Comparison of ENCODE assay signal across 11 cellular contexts in genomic region chr1:228100822-228101613, GRCh38. TPM values are rescaled to one million over a fixed set of nuclear protein-coding genes. Genes with fewer than 3 reads are reported as not detected.
DNase-seq lines count a peak whose midpoint lies in the region; ATAC-seq and TF ChIP-seq lines count a peak whose summit lies in the region.
"Had no signal": no experiment of that assay in that cellular context is flagged by ENCODE, and none has a peak within 500 bp of the region (broad histone marks: within the 10 kb centered on the region; RNA-seq: fewer than 3 reads in every experiment).

No MANE protein-coding gene starts in this region.

- peak overlapping the region; percentile 99 for H3K4me2 ChIP-seq in hepatocyte

- H2AFZ ChIP-seq in hepatocyte = no peak overlapping the region

- peak overlapping the region; percentile 62 for H3K4me3 Mint-ChIP-seq in activated naive CD4-positive, alpha-beta T cell treated with anti-CD3 and anti-CD28 coated beads, Interleukin-2, amount 50 U/mL, for 24 hours
- peak overlapping the region; percentile 91 for H3K4me3 Mint-ChIP-seq in T-helper 17 cell

- intact Hi-C loops in thyroid gland (cut with DNase I) = loop anchor here (10.0 kb wide), 1 partner anchor 366 kb away; the partner anchor contains the start of genes JMJD4 and SNAP47

- peaks cover 60% of the 10 kb centered on the region for H3K79me2 ChIP-seq in hepatocyte

- H3K9me3 ChIP-seq in T-helper 17 cell (ENCODE audit: control insufficient read depth, low read length, poor library complexity, severe bottlenecking) = no peaks in the 10 kb centered on the region
- H3K9me3 ChIP-seq in hepatocyte (ENCODE audit: low read depth) = no peaks in the 10 kb centered on the region
- no peaks in the 10 kb centered on the region for H3K9me3 ChIP-seq in thyroid gland
- H3K9me3 ChIP-seq: heart left ventricle had no signal

- DNase-seq in activated naive CD4-positive, alpha-beta T cell (lab: John Stamatoyannopoulos, UW) = no peak
- DNase-seq in T-helper 17 cell = no peak
- no peak for DNase-seq in hepatocyte (ENCODE audit: low spot score)
- DNase-seq in ureter (ENCODE audit: low spot score) = peak; percentile 42
- no peak for DNase-seq in hypothalamus (lab: John Stamatoyannopoulos, UW)
- DNase-seq in thyroid gland = no peak
- DNase-seq: GF-D8, NCI-H226 had no signal

- H3K9me3 Mint-ChIP-seq in activated naive CD4-positive, alpha-beta T cell treated with anti-CD3 and anti-CD28 coated beads, Interleukin-2, amount 50 U/mL, for 24 hours = no peaks in the 10 kb centered on the region

- H3K4me3 ChIP-seq in hepatocyte = no peak overlapping the region
- H3K4me3 ChIP-seq in thyroid gland (replicated peaks in 1 of 3) = no peak overlapping the region

- H3K27me3 Mint-ChIP-seq in activated naive CD4-positive, alpha-beta T cell treated with anti-CD3 and anti-CD28 coated beads, Interleukin-2, amount 50 U/mL, for 24 hours = no peaks in the 10 kb centered on the region
- H3K27me3 Mint-ChIP-seq in T-helper 17 cell = no peaks in the 10 kb centered on the region

- TF ChIP-seq CTCF in hepatocyte (IDR thresholded peaks at IDR 0.05; ENCODE audit: poor library complexity) (no peak), thyroid gland (IDR thresholded peaks at IDR 0.05) (no peak)

- ATAC-seq in T-helper 17 cell (no peak), GM19351 (IDR thresholded peaks at IDR 0.05; ENCODE audit: unreplicated experiment) (no peak)
- ATAC-seq: heart left ventricle had no signal

- H3K27ac Mint-ChIP-seq in activated naive CD4-positive, alpha-beta T cell treated with anti-CD3 and anti-CD28 coated beads, Interleukin-2, amount 50 U/mL, for 24 hours = peak overlapping the region; percentile 41
- H3K27ac Mint-ChIP-seq in T-helper 17 cell = peak overlapping the region; percentile 85

- H4K20me1 ChIP-seq in hepatocyte (ENCODE audit: insufficient read depth, poor library complexity, severe bottlenecking) = peaks cover 59% of the 10 kb centered on the region

- no peaks in the 10 kb centered on the region for H3K27me3 ChIP-seq in hepatocyte
- no peaks in the 10 kb centered on the region for H3K27me3 ChIP-seq in thyroid gland
- H3K27me3 ChIP-seq: heart left ventricle had no signal

- H3K4me1 ChIP-seq in hepatocyte (ENCODE audit: insufficient read depth) (peaks cover 9% of the 10 kb centered on the region), thyroid gland (peaks cover 15 to 20% of the 10 kb centered on the region in 2 donors)

- H3K4me1 Mint-ChIP-seq in activated naive CD4-positive, alpha-beta T cell treated with anti-CD3 and anti-CD28 coated beads, Interleukin-2, amount 50 U/mL, for 24 hours = peaks cover 25% of the 10 kb centered on the region
- H3K4me1 Mint-ChIP-seq in T-helper 17 cell = peaks cover 24% of the 10 kb centered on the region

- peaks cover 2% of the 10 kb centered on the region for H3K36me3 Mint-ChIP-seq in activated naive CD4-positive, alpha-beta T cell treated with anti-CD3 and anti-CD28 coated beads, Interleukin-2, amount 50 U/mL, for 24 hours
- H3K36me3 Mint-ChIP-seq in T-helper 17 cell (ENCODE audit: low read depth) = peaks cover 3% of the 10 kb centered on the region

- 89% methylated on average over 12 of the region's 12 CpGs for WGBS in hepatocyte (ENCODE audit: low lambda C conversion rate, missing lambda C conversion rate)
- 87 to 89% methylated on average over 12 of the region's 12 CpGs for WGBS in thyroid gland, 2 donors

- H3K36me3 ChIP-seq in hepatocyte (replicated peaks; ENCODE audit: insufficient read depth, low read depth) = no peaks in the 10 kb centered on the region
- peaks cover 31 to 37% of the 10 kb centered on the region in 2 donors for H3K36me3 ChIP-seq in thyroid gland

- TF ChIP-seq POLR2A in thyroid gland (IDR thresholded peaks at IDR 0.05) = no peak

- H3K27ac ChIP-seq in hepatocyte (no peak overlapping the region), thyroid gland (no peak overlapping the region)

- no peaks in the 10 kb centered on the region for H3K9me2 ChIP-seq in hepatocyte (replicated peaks; ENCODE audit: insufficient read depth)

RNA-seq across cellular contexts. Expression of gene C1orf35, which starts 2.1 kb away (rescaled TPM):
- 10 to 100 TPM; 20.9 to 21.6 TPM for total RNA-seq in T-helper 17 cell
- total RNA-seq in hepatocyte = 8.3 and 12.3 TPM in 2 replicates
- polyA plus RNA-seq in hepatocyte = 24.6 and 31.6 TPM in 2 replicates
- 16.5 TPM for total RNA-seq in ureter
- 10 to 100 TPM in 3 of 4 donors, 1 to 10 TPM in 1; 8.3 to 26.5 (median 13.6) TPM for total RNA-seq in thyroid gland

RNA-seq across cellular contexts. Expression of gene MRPL55, which starts 8.1 kb away (rescaled TPM):
- total RNA-seq in T-helper 17 cell = 10 to 100 TPM; 55.2 to 59.9 TPM
- 59.6 and 64.8 TPM in 2 replicates for total RNA-seq in hepatocyte
- polyA plus RNA-seq in hepatocyte = 122 and 130 TPM in 2 replicates
- 43.7 TPM for total RNA-seq in ureter
- total RNA-seq in thyroid gland = 100 to 1,000 TPM in 1 of 4 donors, 10 to 100 TPM in 3; 23.5 to 125 (median 87.5) TPM

RNA-seq across cellular contexts. Expression of gene ARF1, which starts 18.5 kb away (rescaled TPM):
- 100 to 1,000 TPM; 325 to 382 TPM for total RNA-seq in T-helper 17 cell
- total RNA-seq in hepatocyte = 249 and 250 TPM in 2 replicates
- polyA plus RNA-seq in hepatocyte = 594 and 609 TPM in 2 replicates
- total RNA-seq in ureter = 361 TPM
- total RNA-seq in thyroid gland = 100 to 1,000 TPM; 378 to 457 (median 410) TPM

RNA-seq across cellular contexts. Expression of gene GUK1, which starts 39.1 kb away (rescaled TPM):
- total RNA-seq in T-helper 17 cell (100 to 1,000 TPM; 233 to 245 TPM), hepatocyte (157 and 158 TPM in 2 replicates), ureter (182 TPM), thyroid gland (100 to 1,000 TPM; 157 to 385 (median 283) TPM)
- 306 and 368 TPM in 2 replicates for polyA plus RNA-seq in hepatocyte

RNA-seq across cellular contexts. Expression of gene GJC2, which starts 48.7 kb away (rescaled TPM):
- total RNA-seq in T-helper 17 cell (1 to 10 TPM in 1 of 2 donors, under 1 TPM in 1; 0.94 to 1.9 TPM), hepatocyte (0.80 and 1.6 TPM in 2 replicates), ureter (3.9 TPM), thyroid gland (10 to 100 TPM in 1 of 4 donors, 1 to 10 TPM in 3; 2.1 to 14.0 (median 3.8) TPM)
- 0.40 and 0.63 TPM in 2 replicates for polyA plus RNA-seq in hepatocyte
